Comparison of ENCODE assay signal across 8 cellular contexts in the genomic region with DNA sequence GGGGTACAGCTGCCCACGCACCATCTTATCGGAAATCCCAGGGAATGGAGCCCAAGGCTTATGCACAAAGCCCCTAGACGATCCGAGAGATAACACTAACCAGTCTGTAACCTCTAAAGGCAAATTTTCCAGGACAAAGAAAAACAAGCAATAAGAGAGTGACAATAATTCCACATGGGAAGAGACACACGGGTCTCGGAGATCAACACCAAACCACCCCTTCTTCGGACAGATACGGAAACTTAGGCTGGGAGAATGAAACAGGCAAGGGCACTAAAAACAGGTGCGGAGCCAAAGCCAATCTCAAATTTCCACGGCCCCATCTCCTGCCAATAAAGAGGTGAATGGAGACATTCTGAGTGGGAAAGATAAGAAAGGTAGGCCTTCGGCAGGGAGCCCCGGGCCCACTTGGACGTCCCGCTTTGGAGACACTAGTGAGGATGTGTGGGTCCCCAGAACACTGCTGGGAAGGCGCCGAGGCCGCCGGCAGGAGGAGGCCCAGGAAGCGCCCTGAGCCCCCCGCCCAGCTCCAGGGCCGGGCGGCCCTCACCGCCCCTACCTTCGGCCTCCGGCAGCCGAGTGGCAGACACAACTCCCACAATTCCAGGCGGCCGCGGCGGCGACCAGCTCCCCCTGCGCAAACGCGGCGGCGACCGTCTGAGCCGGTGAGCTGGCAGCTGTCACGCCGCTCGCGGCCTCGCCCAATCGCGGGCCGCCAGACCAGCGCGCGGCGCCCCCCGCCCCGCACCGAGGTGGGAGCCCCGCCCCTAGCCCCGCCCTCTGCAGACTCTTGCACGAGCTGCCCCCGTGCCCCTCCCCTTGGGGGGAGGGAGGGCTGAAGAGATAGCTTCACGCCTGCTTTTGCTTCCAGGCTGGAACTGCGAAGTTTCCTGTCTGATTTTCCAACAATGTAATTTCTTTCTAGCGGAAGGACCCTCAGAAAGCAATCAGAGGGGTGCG. TPM values are rescaled to one million over a fixed set of nuclear protein-coding genes. Genes with fewer than 3 reads are reported as not detected.
DNase-seq lines count a peak whose midpoint lies in the region; ATAC-seq and TF ChIP-seq lines count a peak whose summit lies in the region.

A gene (minus strand): TSS at position 659 of the 960 bp plus-strand sequence. CDS start 70,525 bp downstream, outside the sequence.

- TF ChIP-seq CTCF in GM20000 (IDR thresholded peaks at IDR 0.05; ENCODE audit: extremely low read depth, missing control alignments), result no peak
- TF ChIP-seq CTCF in lung (IDR thresholded peaks at IDR 0.05; ENCODE audit: control extremely low read depth, extremely low read depth), result no peak

- peak within 1 kb of the TSS; percentile 81 for H3K4me3 ChIP-seq in lung

- 2% methylated on average over 56 to 61 of the region's 61 CpGs for WGBS in lung, 2 donors

- DNase-seq in CMK (ENCODE audit: low read depth) (peak; percentile 77), GM20000 (ENCODE audit: low spot score) (peak; percentile 97), HT-29 (ENCODE audit: low spot score) (peak; percentile 94), lung (ENCODE audit: low spot score) (peak; percentile 97)
- DNase-seq in NK-92 treated with Interleukin-12 subunit alpha and Interleukin-12 subunit beta, amount 100 ng/mL, for 24 hours (lab: John Stamatoyannopoulos, UW), result peak; percentile 95
- peak; percentile 97 for DNase-seq in activated CD8-positive, alpha-beta memory T cell treated with anti-CD3 and anti-CD28 coated beads for 24 hours
- DNase-seq in effector CD4-positive, alpha-beta T cell, result peak; percentile 91
- peak; percentile 94 to 98 (median 95) for DNase-seq in stimulated activated CD4-positive, alpha-beta T cell treated with anti-CD3 and anti-CD28 coated beads, TNF-alpha, amount 100 ng/mL, for 24 hours (ENCODE audit: low read depth in 3 of 3)

- H3K27me3 ChIP-seq in lung (ENCODE audit: control insufficient read depth, insufficient read depth), result no peaks in the 10 kb centered on the region

- ATAC-seq in lung (ENCODE audit: insufficient read depth, low FRiP score), result peak; percentile 100

- H3K9me3 ChIP-seq in lung (ENCODE audit: control insufficient read depth in 2 of 2, insufficient read depth in 1 of 2, low read length in 1 of 2), result no peaks in the 10 kb centered on the region

- H3K27ac ChIP-seq in lung (ENCODE audit: low read depth in 1 of 2, low read length in 1 of 2), result peak within 1 kb of the TSS; percentile 89 to 96

- H3K36me3 ChIP-seq in lung (ENCODE audit: control insufficient read depth in 2 of 2, insufficient read depth in 2 of 2, low read length in 2 of 2), result no peaks in the 10 kb centered on the region

- H3K4me1 ChIP-seq in lung (ENCODE audit: control insufficient read depth in 2 of 2, insufficient read depth in 2 of 2, low read length in 2 of 2), result peaks cover 0 to 2% of the 10 kb centered on the region in 2 donors

RNA-seq across cellular contexts. Expression of the gene that starts here (rescaled TPM):
- total RNA-seq in HT-29 (2014; rRNA removed; shearing (Covaris generic)), result 23.1 and 32.1 TPM in 2 replicates
- 10 to 100 TPM; 38.5 to 77.6 TPM for total RNA-seq in lung
- 100 to 1,000 TPM in 1 of 2 donors, 10 to 100 TPM in 1; 79.2 to 109 TPM for polyA plus RNA-seq in lung

Comparison
In these comparisons a context has a peak if more than half of its experiments do, and no peak if none do; other contexts are left out.
1. Peak in every context shown above with its lines: DNase-seq, ATAC-seq, H3K4me3 ChIP-seq and H3K27ac ChIP-seq.